ENCODE assay signal across 20 cellular contexts in genomic region chr2:80863166-80863714, GRCh38.
DNase-seq lines count a peak whose midpoint lies in the region; ATAC-seq and TF ChIP-seq lines count a peak whose summit lies in the region.
"Had no signal": no experiment of that assay in that cellular context is flagged by ENCODE, and none has a peak within 500 bp of the region (broad histone marks: within the 10 kb centered on the region; RNA-seq: fewer than 3 reads in every experiment).

No MANE protein-coding gene starts in this region.

- H3K79me1 ChIP-seq in mesenchymal stem cell (replicated peaks; ENCODE audit: low read length, poor library complexity, severe bottlenecking), result no peaks in the 10 kb centered on the region

- peak overlapping the region in 1 of 2 experiments; percentile 7 for H3K4ac ChIP-seq in mesenchymal stem cell (ENCODE audit: low read depth in 1 of 2, low read length in 2 of 2)

- DNase-seq in NCI-H524 (lab: John Stamatoyannopoulos, UW) (peak; percentile 1 to 59), NCI-H524 treated with DMSO at 0.1 percent for 48 hours (lab: John Stamatoyannopoulos, UW) (no peak), mesenchymal stem cell (no peak)
- DNase-seq in activated T-helper 2 cell treated with anti-CD3 and anti-CD28 coated beads, Interferon-gamma antibody, Interleukin-2, Interleukin-4, amounts not matched to agents 10 μg/mL and 5 μg/mL and 100 μg/mL, durations not matched to agents 14 hours and 24 hours and 36 hours (ENCODE audit: low spot score), result no peak
- no peak for DNase-seq in CD8-positive, alpha-beta T cell
- DNase-seq: AML-193; CD8-positive, alpha-beta memory T cell; COR-L47; DMS 273 treated with DMSO at 0.1 percent for 48 hours; DMS53; DND-41; EL; GM23248; KG1 had no signal

- POLR2A ChIA-PET in CD8-positive, alpha-beta T cell (lab: Charles Lee), result no interaction called here

- no peaks in the 10 kb centered on the region for H3F3A ChIP-seq in OCI-LY1 (ENCODE audit: insufficient read depth, low read length)

- H3K14ac ChIP-seq in mesenchymal stem cell (ENCODE audit: low read length in 2 of 2), result peak overlapping the region in 1 of 2 experiments; percentile 94

- no peak overlapping the region for H3K23ac ChIP-seq in mesenchymal stem cell (ENCODE audit: low read length in 2 of 2)

- no peaks in the 10 kb centered on the region for H3K9me2 ChIP-seq in OCI-LY1 (ENCODE audit: low read depth, low read length)

- no peaks in the 10 kb centered on the region for H3K36me3 Mint-ChIP-seq in activated T-helper 2 cell treated with anti-CD3 and anti-CD28 coated beads, Interferon-gamma antibody, Interleukin-2, Interleukin-4, amounts not matched to agents 10 μg/mL and 5 μg/mL and 100 μg/mL, durations not matched to agents 14 hours and 24 hours and 36 hours (ENCODE audit: low read depth)
- H3K36me3 Mint-ChIP-seq in CD8-positive, alpha-beta T cell, result no peaks in the 10 kb centered on the region
- H3K36me3 Mint-ChIP-seq: CD8-positive, alpha-beta memory T cell had no signal

- ATAC-seq in HG03095 (IDR thresholded peaks at IDR 0.05; ENCODE audit: unreplicated experiment), result no peak
- no peak for ATAC-seq in CD8-positive, alpha-beta T cell
- ATAC-seq: A549, GM12878 had no signal

- H3K27me3 ChIP-seq in OCI-LY1 (ENCODE audit: insufficient read depth, low read length), result no peaks in the 10 kb centered on the region
- H3K27me3 ChIP-seq in mesenchymal stem cell (ENCODE audit: control insufficient read depth in 1 of 2, insufficient read depth in 1 of 2, low read length in 2 of 2), result no peaks in the 10 kb centered on the region
- no peaks in the 10 kb centered on the region for H3K27me3 ChIP-seq in CD8-positive, alpha-beta T cell (ENCODE audit: insufficient read depth, low read length)

- peaks cover 28% of the 10 kb centered on the region for H3K9me3 Mint-ChIP-seq in activated T-helper 2 cell treated with anti-CD3 and anti-CD28 coated beads, Interferon-gamma antibody, Interleukin-2, Interleukin-4, amounts not matched to agents 10 μg/mL and 5 μg/mL and 100 μg/mL, durations not matched to agents 14 hours and 24 hours and 36 hours
- peaks cover 5% of the 10 kb centered on the region for H3K9me3 Mint-ChIP-seq in CD8-positive, alpha-beta T cell

- no peak overlapping the region for H2AK5ac ChIP-seq in mesenchymal stem cell (ENCODE audit: low read length, severe bottlenecking)

- H3K9me3 ChIP-seq in OCI-LY1 (ENCODE audit: low read length) (no peaks in the 10 kb centered on the region), mesenchymal stem cell (ENCODE audit: control insufficient read depth, low read length) (peaks cover 2% of the 10 kb centered on the region)
- H3K9me3 ChIP-seq in CD8-positive, alpha-beta T cell (ENCODE audit: low read length), result no peaks in the 10 kb centered on the region
- H3K9me3 ChIP-seq: HAP-1 had no signal

- TF ChIP-seq CTCF in OCI-LY1 (IDR thresholded peaks at IDR 0.05; ENCODE audit: low read length), result no peak
- no peak for TF ChIP-seq CTCF in CD8-positive, alpha-beta T cell (IDR thresholded peaks at IDR 0.05)

- peak overlapping the region; percentile 21 for H2BK15ac ChIP-seq in mesenchymal stem cell (ENCODE audit: low read depth, poor library complexity, severe bottlenecking)

- H3K27me3 Mint-ChIP-seq in activated T-helper 2 cell treated with anti-CD3 and anti-CD28 coated beads, Interferon-gamma antibody, Interleukin-2, Interleukin-4, amounts not matched to agents 10 μg/mL and 5 μg/mL and 100 μg/mL, durations not matched to agents 14 hours and 24 hours and 36 hours (ENCODE audit: low read depth), result no peaks in the 10 kb centered on the region
- no peaks in the 10 kb centered on the region for H3K27me3 Mint-ChIP-seq in CD8-positive, alpha-beta T cell (ENCODE audit: low read depth)
- H3K27me3 Mint-ChIP-seq: CD8-positive, alpha-beta memory T cell had no signal

- no peaks in the 10 kb centered on the region for H3K4me1 Mint-ChIP-seq in activated T-helper 2 cell treated with anti-CD3 and anti-CD28 coated beads, Interferon-gamma antibody, Interleukin-2, Interleukin-4, amounts not matched to agents 10 μg/mL and 5 μg/mL and 100 μg/mL, durations not matched to agents 14 hours and 24 hours and 36 hours (ENCODE audit: low read depth)
- no peaks in the 10 kb centered on the region for H3K4me1 Mint-ChIP-seq in CD8-positive, alpha-beta T cell (ENCODE audit: low read depth)
- H3K4me1 Mint-ChIP-seq: CD8-positive, alpha-beta memory T cell had no signal

- H3K36me3 ChIP-seq in OCI-LY1 (ENCODE audit: insufficient read depth, low read length) (no peaks in the 10 kb centered on the region), mesenchymal stem cell (ENCODE audit: control insufficient read depth in 1 of 2, insufficient read depth in 2 of 2, low read depth in 1 of 2, low read length in 2 of 2) (no peaks in the 10 kb centered on the region)
- H3K36me3 ChIP-seq in CD8-positive, alpha-beta T cell (ENCODE audit: insufficient read depth, low read length), result no peaks in the 10 kb centered on the region
- H3K36me3 ChIP-seq: HAP-1 had no signal

- CTCF ChIA-PET in CD8-positive, alpha-beta T cell (lab: Charles Lee), result interaction anchor here (0.6 kb wide), 1 partner anchor 46 kb away, joined by 3 read pairs; no protein-coding TSS in a partner anchor

- no peak overlapping the region for H2BK120ac ChIP-seq in mesenchymal stem cell (ENCODE audit: low read depth, low read length)

- H4K20me1 ChIP-seq in OCI-LY1 (ENCODE audit: insufficient read depth, low read length), result no peaks in the 10 kb centered on the region

- H3K18ac ChIP-seq in mesenchymal stem cell (ENCODE audit: low read depth in 1 of 2, low read length in 2 of 2), result peak overlapping the region in 1 of 2 experiments; percentile 90

- H3K27ac Mint-ChIP-seq in activated T-helper 2 cell treated with anti-CD3 and anti-CD28 coated beads, Interferon-gamma antibody, Interleukin-2, Interleukin-4, amounts not matched to agents 10 μg/mL and 5 μg/mL and 100 μg/mL, durations not matched to agents 14 hours and 24 hours and 36 hours, result no peak overlapping the region
- H3K27ac Mint-ChIP-seq in CD8-positive, alpha-beta T cell, result no peak overlapping the region

- peak overlapping the region; percentile 12 to 88 for H2BK12ac ChIP-seq in mesenchymal stem cell (ENCODE audit: low read length in 2 of 2)

- H3K4me3 ChIP-seq in OCI-LY1 (ENCODE audit: low read depth, low read length, poor library complexity, severe bottlenecking), result peak overlapping the region; percentile 8
- no peak overlapping the region for H3K4me3 ChIP-seq in mesenchymal stem cell (ENCODE audit: insufficient read depth in 1 of 2, low read depth in 1 of 2, low read length in 2 of 2)
- no peak overlapping the region for H3K4me3 ChIP-seq in CD8-positive, alpha-beta T cell (ENCODE audit: low read depth, low read length)
- H3K4me3 ChIP-seq: A549, GM12878, GM23248, HAP-1 had no signal

- H3K4me1 ChIP-seq in OCI-LY1 (ENCODE audit: insufficient read depth, low read length, severe bottlenecking) (peaks cover 75% of the 10 kb centered on the region), mesenchymal stem cell (ENCODE audit: control insufficient read depth, insufficient read depth, low read depth, low read length) (no peaks in the 10 kb centered on the region)
- no peaks in the 10 kb centered on the region for H3K4me1 ChIP-seq in CD8-positive, alpha-beta T cell (ENCODE audit: insufficient read depth, low read length)
- H3K4me1 ChIP-seq: A549 had no signal

- no peak overlapping the region for H3K4me3 Mint-ChIP-seq in activated T-helper 2 cell treated with anti-CD3 and anti-CD28 coated beads, Interferon-gamma antibody, Interleukin-2, Interleukin-4, amounts not matched to agents 10 μg/mL and 5 μg/mL and 100 μg/mL, durations not matched to agents 14 hours and 24 hours and 36 hours (ENCODE audit: low read depth)
- no peak overlapping the region for H3K4me3 Mint-ChIP-seq in CD8-positive, alpha-beta T cell

- H2AFZ ChIP-seq in OCI-LY1 (ENCODE audit: low read length), result no peak overlapping the region
- no peak overlapping the region for H2AFZ ChIP-seq in mesenchymal stem cell (ENCODE audit: low read depth, low read length)
- H2AFZ ChIP-seq: GM23248 had no signal

- H3K9ac ChIP-seq in OCI-LY1 (ENCODE audit: low read length), result peak overlapping the region; percentile 48
- no peak overlapping the region for H3K9ac ChIP-seq in mesenchymal stem cell (ENCODE audit: low read length)
- H3K9ac ChIP-seq: GM23248 had no signal

- H4K8ac ChIP-seq in mesenchymal stem cell (ENCODE audit: low read length), result no peak overlapping the region

- peak overlapping the region; percentile 96 for H3K27ac ChIP-seq in OCI-LY1 (ENCODE audit: low read depth, low read length, poor library complexity, severe bottlenecking)
- no peak overlapping the region for H3K27ac ChIP-seq in mesenchymal stem cell (ENCODE audit: low read length, poor library complexity, severe bottlenecking)
- no peak overlapping the region for H3K27ac ChIP-seq in CD8-positive, alpha-beta T cell (ENCODE audit: low read depth, low read length)
- H3K27ac ChIP-seq: 22Rv1, A549, GM23248 had no signal

- WGBS in mesenchymal stem cell, result 97% methylated on average over 4 of the region's 4 CpGs

- intact Hi-C loops in activated T-helper 2 cell treated with anti-CD3 and anti-CD28 coated beads, Interferon-gamma antibody, Interleukin-2, Interleukin-4, amounts not matched to agents 10 μg/mL and 5 μg/mL and 100 μg/mL, durations not matched to agents 14 hours and 24 hours and 36 hours (cut with micrococcal nuclease), result no loop called here
- intact Hi-C loops in CD8-positive, alpha-beta T cell (cut with DNase I, micrococcal nuclease), result no loop called here

- peak overlapping the region; percentile 49 for H3K4me2 ChIP-seq in OCI-LY1 (ENCODE audit: low read length)
- H3K4me2 ChIP-seq in mesenchymal stem cell (ENCODE audit: low read length, poor library complexity, severe bottlenecking), result no peak overlapping the region
- H3K4me2 ChIP-seq: A549 had no signal

- H4K91ac ChIP-seq in mesenchymal stem cell (ENCODE audit: low read length), result peak overlapping the region; percentile 57

- no peaks in the 10 kb centered on the region for H3K79me2 ChIP-seq in OCI-LY1 (ENCODE audit: insufficient read depth, low read length)

- H2BK5ac ChIP-seq in mesenchymal stem cell (ENCODE audit: low read depth, low read length, poor library complexity, severe bottlenecking), result no peak overlapping the region

Comparison
In these comparisons a context has a peak if more than half of its experiments do, and no peak if none do; other contexts are left out.
1. DNase-seq: peak in NCI-H524 (2 of 2); none in NCI-H524 treated with DMSO at 0.1 percent for 48 hours (single experiment), mesenchymal stem cell (single experiment), activated T-helper 2 cell treated with anti-CD3 and anti-CD28 coated beads, Interferon-gamma antibody, Interleukin-2, Interleukin-4, amounts not matched to agents 10 μg/mL and 5 μg/mL and 100 μg/mL, durations not matched to agents 14 hours and 24 hours and 36 hours (single experiment) and CD8-positive, alpha-beta T cell (0 of 7).